25 cellular contexts compared by ENCODE assay signal in the genomic region with DNA sequence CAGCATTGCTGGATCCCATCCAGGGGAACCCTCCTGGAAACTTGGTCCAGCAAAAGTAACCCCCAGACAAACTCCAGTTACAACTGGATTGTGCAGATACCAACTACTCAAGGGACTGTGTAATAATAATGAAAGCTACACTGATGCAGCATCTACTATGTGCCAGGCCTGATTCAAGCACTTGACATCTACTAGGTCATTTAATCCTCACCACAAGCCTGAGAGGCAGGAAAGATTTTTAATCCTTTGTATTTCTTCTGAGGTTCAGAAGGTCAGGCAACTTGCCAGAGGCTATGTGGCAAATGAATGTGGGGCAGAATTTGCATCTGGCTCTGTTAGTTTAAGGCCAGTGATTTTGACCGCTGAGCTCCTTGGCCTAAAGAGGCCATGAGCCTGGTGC. TPM values are rescaled to one million over a fixed set of nuclear protein-coding genes. Genes with fewer than 3 reads are reported as not detected.
DNase-seq lines count a peak whose midpoint lies in the region; ATAC-seq lines count a peak whose summit lies in the region.
"Had no signal": no experiment of that assay in that cellular context is flagged by ENCODE, and none has a peak within 500 bp of the region (broad histone marks: within the 10 kb centered on the region; RNA-seq: fewer than 3 reads in every experiment).

No MANE protein-coding gene starts in this region.

- H3K27me3 Mint-ChIP-seq in activated T-cell treated with anti-CD3 and anti-CD28 coated beads, Interleukin-2, amount 50 U/mL, for 24 hours: no peaks in the 10 kb centered on the region
- no peaks in the 10 kb centered on the region for H3K27me3 Mint-ChIP-seq in activated T-cell treated with anti-CD3 and anti-CD28 coated beads, Interleukin-2, amount 50 U/mL, for 72 hours (ENCODE audit: low read depth)
- H3K27me3 Mint-ChIP-seq: IgD-negative memory B cell had no signal

- no peak for DNase-seq in activated T-cell treated with anti-CD3 and anti-CD28 coated beads, Interleukin-2, amount 50 U/mL, for 24 hours
- no peak for DNase-seq in activated T-cell treated with anti-CD3 and anti-CD28 coated beads, Interleukin-2, amount 50 U/mL, for 72 hours
- DNase-seq in M059J (ENCODE audit: low read depth): peak; percentile 58
- peak; percentile 4 for DNase-seq in fibroblast of peridontal ligament (ENCODE audit: extremely low read depth)
- no peak for DNase-seq in activated naive CD4-positive, alpha-beta T cell treated with anti-CD3 and anti-CD28 coated beads, Interleukin-2, amount 50 U/mL, for 16 hours
- no peak for DNase-seq in posterior cingulate gyrus
- no peak for DNase-seq in Ammon's horn (ENCODE audit: low spot score)
- DNase-seq in DMS 273 (lab: John Stamatoyannopoulos, UW; ENCODE audit: unreplicated experiment): no peak
- DNase-seq: C1 segment of cervical spinal cord; DMS 273 treated with DMSO at 0.1 percent for 48 hours; DND-41; H7; Karpas-422; MM.1S; NCI-H1092; NCI-H1436 treated with DMSO at 0.1 percent for 48 hours; NCI-H2029 treated with DMSO at 0.1 percent for 48 hours; NCI-H2171; NCI-H446; NCI-H69; NK-92 treated with Interleukin-12 subunit alpha and Interleukin-12 subunit beta, amount 100 ng/mL, for 24 hours; Peyer's patch; Right ventricle myocardium superior had no signal

- no peak for ATAC-seq in activated T-cell treated with anti-CD3 and anti-CD28 coated beads, Interleukin-2, amount 50 U/mL, for 72 hours (replicated peaks in 1 of 2)
- ATAC-seq: A549 had no signal

- peak overlapping the region; percentile 68 for H3K27ac Mint-ChIP-seq in activated T-cell treated with anti-CD3 and anti-CD28 coated beads, Interleukin-2, amount 50 U/mL, for 24 hours
- H3K27ac Mint-ChIP-seq in activated T-cell treated with anti-CD3 and anti-CD28 coated beads, Interleukin-2, amount 50 U/mL, for 72 hours: no peak overlapping the region
- H3K27ac Mint-ChIP-seq: IgD-negative memory B cell had no signal

- peaks cover 92% of the 10 kb centered on the region for H3K36me3 Mint-ChIP-seq in activated T-cell treated with anti-CD3 and anti-CD28 coated beads, Interleukin-2, amount 50 U/mL, for 24 hours (ENCODE audit: low read depth)
- peaks cover 4 to 27% of the 10 kb centered on the region in 2 donors for H3K36me3 Mint-ChIP-seq in activated T-cell treated with anti-CD3 and anti-CD28 coated beads, Interleukin-2, amount 50 U/mL, for 72 hours (ENCODE audit: insufficient read depth in 2 of 2)

- intact Hi-C loops in posterior cingulate gyrus (cut with DNase I): no loop called here

- no peaks in the 10 kb centered on the region for H3K9me3 Mint-ChIP-seq in activated T-cell treated with anti-CD3 and anti-CD28 coated beads, Interleukin-2, amount 50 U/mL, for 24 hours
- no peaks in the 10 kb centered on the region for H3K9me3 Mint-ChIP-seq in activated T-cell treated with anti-CD3 and anti-CD28 coated beads, Interleukin-2, amount 50 U/mL, for 72 hours
- H3K9me3 Mint-ChIP-seq: IgD-negative memory B cell had no signal

- no peak overlapping the region for H3K4me3 Mint-ChIP-seq in activated T-cell treated with anti-CD3 and anti-CD28 coated beads, Interleukin-2, amount 50 U/mL, for 24 hours
- no peak overlapping the region for H3K4me3 Mint-ChIP-seq in activated T-cell treated with anti-CD3 and anti-CD28 coated beads, Interleukin-2, amount 50 U/mL, for 72 hours
- H3K4me3 Mint-ChIP-seq: IgD-negative memory B cell had no signal

- peaks cover 14% of the 10 kb centered on the region for H3K4me1 Mint-ChIP-seq in activated T-cell treated with anti-CD3 and anti-CD28 coated beads, Interleukin-2, amount 50 U/mL, for 24 hours (ENCODE audit: low read depth)
- peaks cover 28% of the 10 kb centered on the region for H3K4me1 Mint-ChIP-seq in activated T-cell treated with anti-CD3 and anti-CD28 coated beads, Interleukin-2, amount 50 U/mL, for 72 hours (ENCODE audit: low read depth)
- H3K4me1 Mint-ChIP-seq: IgD-negative memory B cell had no signal

RNA-seq across cellular contexts. Expression of a gene that starts 29.5 kb away (rescaled TPM):
- not detected for total RNA-seq in activated T-cell treated with anti-CD3 and anti-CD28 coated beads, Interleukin-2, amount 50 U/mL, for 72 hours
- total RNA-seq in M059J (2014; rRNA removed; shearing (Covaris generic)): not detected in 2 replicates
- total RNA-seq: Peyer's patch, Right ventricle myocardium superior had no signal

Comparison
In these comparisons a context has a peak if more than half of its experiments do, and no peak if none do; other contexts are left out.
1. DNase-seq: peak in M059J (single experiment) and fibroblast of peridontal ligament (single experiment); none in activated T-cell treated with anti-CD3 and anti-CD28 coated beads, Interleukin-2, amount 50 U/mL, for 24 hours (single experiment), activated T-cell treated with anti-CD3 and anti-CD28 coated beads, Interleukin-2, amount 50 U/mL, for 72 hours (0 of 2), activated naive CD4-positive, alpha-beta T cell treated with anti-CD3 and anti-CD28 coated beads, Interleukin-2, amount 50 U/mL, for 16 hours (single experiment), posterior cingulate gyrus (0 of 10), Ammon's horn (single experiment) and DMS 273 (single experiment).